Comparison of ENCODE assay signal across 8 cellular contexts in genomic region chr11:65429069-65429681, GRCh38. TPM values are rescaled to one million over a fixed set of nuclear protein-coding genes. Genes with fewer than 3 reads are reported as not detected.
A peak's percentile ranks its signal among the peaks of the same experiment; 100 is the strongest.
DNase-seq lines count a peak whose midpoint lies in the region; ATAC-seq, FAIRE-seq and TF ChIP-seq lines count a peak whose summit lies in the region.

No MANE protein-coding gene starts in this region.

- peak overlapping the region; percentile 12 for H3K4me3 Mint-ChIP-seq in Caco-2 (ENCODE audit: unreplicated experiment)
- H3K4me3 Mint-ChIP-seq in activated naive CD8-positive, alpha-beta T cell treated with anti-CD3 and anti-CD28 coated beads, Interleukin-2, amount 50 U/mL, for 24 hours = peak overlapping the region; percentile 100

- H3K36me3 ChIP-seq in Caco-2 (ENCODE audit: control insufficient read depth, insufficient read depth, low read length) (peaks cover 7% of the 10 kb centered on the region), MG63 (peaks cover 69% of the 10 kb centered on the region), kidney (ENCODE audit: control insufficient read depth in 1 of 2, insufficient read depth in 2 of 2, low read length in 2 of 2) (peaks cover 20 to 35% of the 10 kb centered on the region in 2 donors)

- no peak for DNase-seq in Caco-2
- peak; percentile 56 for DNase-seq in MG63
- no peak for DNase-seq in activated naive CD8-positive, alpha-beta T cell treated with anti-CD3 and anti-CD28 coated beads, Interleukin-2, amount 50 U/mL, for 24 hours
- no peak for DNase-seq in kidney
- DNase-seq in substantia nigra (lab: John Stamatoyannopoulos, UW) = peak in 3 of 49 donors; percentile 24 to 32 (median 30)
- no peak for DNase-seq in inferior parietal cortex (ENCODE audit: extremely low spot score)
- DNase-seq in GM10248 (ENCODE audit: extremely low spot score) = no peak

- FAIRE-seq in kidney (lab: Jason Lieb, UNC) = no peak

- H3K4me1 ChIP-seq in Caco-2 = peaks cover 20% of the 10 kb centered on the region
- H3K4me1 ChIP-seq in kidney (ENCODE audit: control insufficient read depth in 1 of 2, insufficient read depth in 1 of 2, low read depth in 1 of 2, low read length in 2 of 2) = peaks cover 30 to 32% of the 10 kb centered on the region in 2 donors

- H3K27ac ChIP-seq in kidney (ENCODE audit: low read depth in 2 of 2, low read length in 2 of 2) (peak overlapping the region; percentile 99 to 100), substantia nigra (ENCODE audit: low read depth, low read length, poor library complexity, severe bottlenecking) (peak overlapping the region; percentile 71)

- H3K4me3 ChIP-seq in Caco-2 (ENCODE audit: low read depth, low read length) = no peak overlapping the region
- peak overlapping the region; percentile 80 for H3K4me3 ChIP-seq in MG63
- peak overlapping the region; percentile 22 to 98 for H3K4me3 ChIP-seq in kidney (ENCODE audit: low read length in 2 of 2)

- H3K9me3 ChIP-seq in Caco-2 (no peaks in the 10 kb centered on the region), MG63 (peaks cover 2% of the 10 kb centered on the region; the same call in 1 of the 2 replicates), kidney (ENCODE audit: control insufficient read depth in 1 of 2, low read length in 2 of 2) (no peaks in the 10 kb centered on the region)

- no peaks in the 10 kb centered on the region for H3K9me3 Mint-ChIP-seq in Caco-2 (ENCODE audit: unreplicated experiment)
- H3K9me3 Mint-ChIP-seq in activated naive CD8-positive, alpha-beta T cell treated with anti-CD3 and anti-CD28 coated beads, Interleukin-2, amount 50 U/mL, for 24 hours = no peaks in the 10 kb centered on the region

- peaks cover 64% of the 10 kb centered on the region for H3K4me1 Mint-ChIP-seq in Caco-2 (ENCODE audit: low read depth, unreplicated experiment)
- H3K4me1 Mint-ChIP-seq in activated naive CD8-positive, alpha-beta T cell treated with anti-CD3 and anti-CD28 coated beads, Interleukin-2, amount 50 U/mL, for 24 hours = peaks cover 92% of the 10 kb centered on the region

- H3K9ac ChIP-seq in kidney (ENCODE audit: low read length in 2 of 2) = peak overlapping the region in 1 of 2 donors; percentile 99

- POLR2A ChIA-PET in Caco-2 (lab: Charles Lee) (interaction anchor here (0.5 to 1.1 kb wide), 4 partner anchors 9 to 154 kb away, joined by 3 to 4 read pairs (median 4); no protein-coding TSS in a partner anchor), GM10248 (lab: Yijun Ruan, JAX) (interaction anchor here (0.5 to 1.1 kb wide), 6 partner anchors 9 to 80 kb away, joined by 3 to 7 read pairs (median 4); no protein-coding TSS in a partner anchor)

- no peaks in the 10 kb centered on the region for H3K27me3 Mint-ChIP-seq in Caco-2 (ENCODE audit: insufficient read depth, unreplicated experiment)
- H3K27me3 Mint-ChIP-seq in activated naive CD8-positive, alpha-beta T cell treated with anti-CD3 and anti-CD28 coated beads, Interleukin-2, amount 50 U/mL, for 24 hours = no peaks in the 10 kb centered on the region

- H3K27ac Mint-ChIP-seq in Caco-2 (ENCODE audit: unreplicated experiment) = peak overlapping the region; percentile 64
- peak overlapping the region; percentile 97 for H3K27ac Mint-ChIP-seq in activated naive CD8-positive, alpha-beta T cell treated with anti-CD3 and anti-CD28 coated beads, Interleukin-2, amount 50 U/mL, for 24 hours

- ATAC-seq in activated naive CD8-positive, alpha-beta T cell treated with anti-CD3 and anti-CD28 coated beads, Interleukin-2, amount 50 U/mL, for 24 hours = no peak
- no peak for ATAC-seq in GM19328 (IDR thresholded peaks at IDR 0.05; ENCODE audit: unreplicated experiment)

- TF ChIP-seq CTCF in Caco-2 (IDR thresholded peaks at IDR 0.05; ENCODE audit: insufficient read depth in 1 of 2, low read depth in 1 of 2, low read length in 1 of 2, severe bottlenecking in 1 of 2, unreplicated experiment in 1 of 2) = no peak
- no peak for TF ChIP-seq CTCF in kidney (IDR thresholded peaks at IDR 0.05; ENCODE audit: borderline replicate concordance, extremely low read depth, insufficient read depth)
- no peak for TF ChIP-seq CTCF in GM10248 (IDR thresholded peaks at IDR 0.05; ENCODE audit: control extremely low read depth, extremely low read depth, low read depth, missing control alignments)

- peaks cover 92% of the 10 kb centered on the region for H3K36me3 Mint-ChIP-seq in Caco-2 (ENCODE audit: insufficient read depth, unreplicated experiment)
- H3K36me3 Mint-ChIP-seq in activated naive CD8-positive, alpha-beta T cell treated with anti-CD3 and anti-CD28 coated beads, Interleukin-2, amount 50 U/mL, for 24 hours (ENCODE audit: low read depth) = peaks cover 53% of the 10 kb centered on the region

- BruUV-seq in Caco-2 (replicated peaks; lab: Mats Ljungman, UMichigan) = no TSS peak

- no peaks in the 10 kb centered on the region for H3K27me3 ChIP-seq in Caco-2 (replicated peaks; ENCODE audit: control insufficient read depth, insufficient read depth, low read length)
- H3K27me3 ChIP-seq in MG63 = no peaks in the 10 kb centered on the region

- intact Hi-C loops in Caco-2 (cut with micrococcal nuclease; ENCODE audit: unreplicated experiment) (no loop called here), kidney (cut with DNase I) (loop anchor here (5.0 kb wide), 1 partner anchor 73 kb away; no protein-coding TSS in a partner anchor)

- CTCF ChIA-PET in Caco-2 (lab: Charles Lee) = no interaction called here
- CTCF ChIA-PET in GM10248 (lab: Yijun Ruan, JAX) = interaction anchor here (1.6 kb wide), 1 partner anchor 83 kb away, joined by 5 read pairs; no protein-coding TSS in a partner anchor

RNA-seq across cellular contexts. Expression of gene NEAT1, which starts 6.6 kb away (rescaled TPM):
- total RNA-seq in Caco-2 (2022) = 235 and 254 TPM in 2 replicates
- 4.8 and 7.7 TPM in 2 replicates for total RNA-seq in MG63 (2014; rRNA removed; shearing (Covaris generic); ENCODE audit: low replicate concordance)
- total RNA-seq in kidney = 1,006 TPM
- 595 TPM for polyA plus RNA-seq in kidney (ENCODE audit: insufficient read depth, low read depth, low replicate concordance)

RNA-seq across cellular contexts. Expression of gene FRMD8, which starts 42.7 kb away (rescaled TPM):
- total RNA-seq in Caco-2 (2022) (35.1 and 38.2 TPM in 2 replicates), kidney (41.3 TPM)
- total RNA-seq in MG63 (2014; rRNA removed; shearing (Covaris generic); ENCODE audit: low replicate concordance) = 25.9 and 44.1 TPM in 2 replicates
- 9.4 TPM for polyA plus RNA-seq in kidney (ENCODE audit: insufficient read depth, low read depth, low replicate concordance)

RNA-seq across cellular contexts. Expression of gene SLC25A45, which starts 46.7 kb away (rescaled TPM):
- total RNA-seq in Caco-2 (2022) = 8.1 and 8.5 TPM in 2 replicates
- total RNA-seq in MG63 (2014; rRNA removed; shearing (Covaris generic); ENCODE audit: low replicate concordance) = 1.9 TPM in 2 replicates
- total RNA-seq in kidney = 14.7 TPM
- 4.1 TPM for polyA plus RNA-seq in kidney (ENCODE audit: insufficient read depth, low read depth, low replicate concordance)

Comparison
In these comparisons a context has a peak if more than half of its experiments do, and no peak if none do; other contexts are left out.
1. RNA of gene NEAT1, which starts 6.6 kb away (total RNA-seq): 1,006 TPM in kidney (single experiment) and 235 to 254 TPM in Caco-2; 4.8 to 7.7 TPM in MG63; every median in the first group is over 10 times any median in the second.